Comparison of ENCODE assay signal across 13 cellular contexts in genomic region chr16:8905795-8906591, GRCh38. TPM values are rescaled to one million over a fixed set of nuclear protein-coding genes. Genes with fewer than 3 reads are reported as not detected.
DNase-seq lines count a peak whose midpoint lies in the region; ATAC-seq, FAIRE-seq and TF ChIP-seq lines count a peak whose summit lies in the region.
"Had no signal": no experiment of that assay in that cellular context is flagged by ENCODE, and none has a peak within 500 bp of the region (broad histone marks: within the 10 kb centered on the region; RNA-seq: fewer than 3 reads in every experiment).

No MANE protein-coding gene starts in this region.

- H3K9ac ChIP-seq in GM12878 (ENCODE audit: control insufficient read depth, insufficient read depth, low read length): no peak overlapping the region

- intact Hi-C loops in CD8-positive, alpha-beta T cell (cut with DNase I, micrococcal nuclease): loop anchor here (5.0 to 10.0 kb wide), 2 partner anchors 101 to 229 kb away; no protein-coding TSS in a partner anchor
- intact Hi-C loops in GM12878 (cut with micrococcal nuclease; ENCODE audit: unreplicated experiment): loop anchor here (1.0 kb wide), 2 partner anchors 30 to 102 kb away; no protein-coding TSS in a partner anchor

- DNase-seq in CD8-positive, alpha-beta T cell: no peak
- DNase-seq in H7 (peak; percentile 85), GM12878 (ENCODE audit: low read depth, low spot score) (no peak), memory B cell (ENCODE audit: low spot score in 2 of 2) (no peak), T-helper 2 cell (no peak)
- no peak for DNase-seq in activated naive CD4-positive, alpha-beta T cell treated with anti-CD3 and anti-CD28 coated beads, Interleukin-2, amount 50 U/mL, for 72 hours (ENCODE audit: low spot score in 2 of 2)
- no peak for DNase-seq in effector memory CD8-positive, alpha-beta T cell

- peaks cover 92% of the 10 kb centered on the region for H3K36me3 Mint-ChIP-seq in CD8-positive, alpha-beta T cell
- peaks cover 34% of the 10 kb centered on the region for H3K36me3 Mint-ChIP-seq in memory B cell
- peaks cover 6 to 29% of the 10 kb centered on the region in 2 donors for H3K36me3 Mint-ChIP-seq in activated naive CD4-positive, alpha-beta T cell treated with anti-CD3 and anti-CD28 coated beads, Interleukin-2, amount 50 U/mL, for 72 hours
- peaks cover 93% of the 10 kb centered on the region for H3K36me3 Mint-ChIP-seq in effector memory CD8-positive, alpha-beta T cell (ENCODE audit: insufficient read depth)

- H2AFZ ChIP-seq in GM12878 (ENCODE audit: control insufficient read depth, low read depth, low read length): no peak overlapping the region

- TF ChIP-seq CTCF in CD8-positive, alpha-beta T cell (IDR thresholded peaks at IDR 0.05): no peak
- peak; percentile 8 to 25 (median 9); a peak in 1 of 6 replicates for TF ChIP-seq CTCF in GM12878 (IDR thresholded peaks at IDR 0.05 in 2 of 3, conservative IDR thresholded peaks at IDR 0.05 in 1 of 3; ENCODE audit: control insufficient read depth in 2 of 3, extremely low read depth in 1 of 3, insufficient read depth in 1 of 3, low read depth in 3 of 3, low read length in 3 of 3)

- TF ChIP-seq POLR2A in GM12878 (IDR thresholded peaks at IDR 0.05; ENCODE audit: low read depth, low read length): no peak

- peaks cover 8% of the 10 kb centered on the region for H3K4me1 ChIP-seq in CD8-positive, alpha-beta T cell (ENCODE audit: insufficient read depth, low read length)
- no peaks in the 10 kb centered on the region for H3K4me1 ChIP-seq in GM12878 (ENCODE audit: control insufficient read depth, insufficient read depth, low read length)
- H3K4me1 ChIP-seq: vagina had no signal

- no peak overlapping the region for H3K27ac ChIP-seq in CD8-positive, alpha-beta T cell (ENCODE audit: low read depth, low read length)
- H3K27ac ChIP-seq in GM12878 (ENCODE audit: control insufficient read depth, insufficient read depth): no peak overlapping the region
- H3K27ac ChIP-seq: vagina had no signal

- RAD21 ChIA-PET in GM12878 (lab: Charles Lee; ENCODE audit: unreplicated experiment): no interaction called here

- no peak overlapping the region for H3K27ac Mint-ChIP-seq in CD8-positive, alpha-beta T cell
- no peak overlapping the region for H3K27ac Mint-ChIP-seq in memory B cell
- peak overlapping the region in 1 of 2 donors; percentile 33 for H3K27ac Mint-ChIP-seq in activated naive CD4-positive, alpha-beta T cell treated with anti-CD3 and anti-CD28 coated beads, Interleukin-2, amount 50 U/mL, for 72 hours
- H3K27ac Mint-ChIP-seq in effector memory CD8-positive, alpha-beta T cell: peak overlapping the region in 1 of 2 donors; percentile 20

- H3K9me3 ChIP-seq in CD8-positive, alpha-beta T cell (ENCODE audit: low read length): no peaks in the 10 kb centered on the region
- H3K9me3 ChIP-seq in GM12878 (replicated peaks; ENCODE audit: control insufficient read depth, insufficient read depth, low read length): no peaks in the 10 kb centered on the region
- H3K9me3 ChIP-seq: vagina had no signal

- SMC1A ChIA-PET in GM12878 (lab: Charles Lee; ENCODE audit: uncharacterized antibody, unreplicated experiment): interaction anchor here (1.0 to 1.6 kb wide), 3 partner anchors 14 to 103 kb away, joined by 3 to 5 read pairs (median 3); no protein-coding TSS in a partner anchor

- H3K4me3 Mint-ChIP-seq in CD8-positive, alpha-beta T cell: no peak overlapping the region
- no peak overlapping the region for H3K4me3 Mint-ChIP-seq in memory B cell
- H3K4me3 Mint-ChIP-seq in effector memory CD8-positive, alpha-beta T cell: no peak overlapping the region

- ATAC-seq in CD8-positive, alpha-beta T cell: peak; percentile 31
- ATAC-seq in GM12878 (peak; percentile 52; the same call in 2 of the 3 replicates), memory B cell (ENCODE audit: low read depth) (peak; percentile 32), HG03045 (IDR thresholded peaks at IDR 0.05; ENCODE audit: unreplicated experiment) (no peak)
- ATAC-seq in activated naive CD4-positive, alpha-beta T cell treated with anti-CD3 and anti-CD28 coated beads, Interleukin-2, amount 50 U/mL, for 72 hours: no peak
- no peak for ATAC-seq in effector memory CD8-positive, alpha-beta T cell (replicated peaks)

- H3K9me3 Mint-ChIP-seq in CD8-positive, alpha-beta T cell: no peaks in the 10 kb centered on the region
- H3K9me3 Mint-ChIP-seq in memory B cell: no peaks in the 10 kb centered on the region
- H3K9me3 Mint-ChIP-seq in activated naive CD4-positive, alpha-beta T cell treated with anti-CD3 and anti-CD28 coated beads, Interleukin-2, amount 50 U/mL, for 72 hours: no peaks in the 10 kb centered on the region
- no peaks in the 10 kb centered on the region for H3K9me3 Mint-ChIP-seq in effector memory CD8-positive, alpha-beta T cell

- H3K36me3 ChIP-seq in CD8-positive, alpha-beta T cell (ENCODE audit: insufficient read depth, low read length): peaks cover 72% of the 10 kb centered on the region
- H3K36me3 ChIP-seq in H7 (replicated peaks; ENCODE audit: control insufficient read depth, insufficient read depth, low read length): peaks cover 48% of the 10 kb centered on the region
- H3K36me3 ChIP-seq in GM12878 (ENCODE audit: control insufficient read depth in 2 of 2, insufficient read depth in 2 of 2, low read length in 1 of 2): peaks cover 43 to 66% of the 10 kb centered on the region in 2 experiments

- no peak for TF ChIP-seq RAD21 in GM12878 (IDR thresholded peaks at IDR 0.05; ENCODE audit: insufficient read depth, low read depth, low read length)

- 93% methylated on average over 14 of the region's 14 CpGs for WGBS in GM12878 (ENCODE audit: insufficient coverage, insufficient replicate concordance, low lambda C conversion rate, missing lambda C conversion rate)

- no peak for TF ChIP-seq EP300 in GM12878 (IDR thresholded peaks at IDR 0.05; ENCODE audit: borderline replicate concordance in 1 of 2, control insufficient read depth in 1 of 2, low read depth in 2 of 2, low read length in 2 of 2)

- in situ Hi-C loops in GM12878 (cut with MboI): no loop called here

- FAIRE-seq in GM12878 (lab: Jason Lieb, UNC): no peak

- no peaks in the 10 kb centered on the region; the same call in 1 of the 2 replicates for H3K79me2 ChIP-seq in GM12878 (ENCODE audit: control insufficient read depth, insufficient read depth, low read length)

- H3K4me3 ChIP-seq in CD8-positive, alpha-beta T cell (ENCODE audit: low read depth, low read length): no peak overlapping the region
- H3K4me3 ChIP-seq in H7 (ENCODE audit: insufficient read depth, low read depth, low read length) (no peak overlapping the region), GM12878 (no peak overlapping the region)
- H3K4me3 ChIP-seq: vagina had no signal

- peaks cover 16% of the 10 kb centered on the region for H3K4me1 Mint-ChIP-seq in CD8-positive, alpha-beta T cell (ENCODE audit: low read depth)
- no peaks in the 10 kb centered on the region for H3K4me1 Mint-ChIP-seq in memory B cell
- peaks cover 6 to 16% of the 10 kb centered on the region in 2 donors for H3K4me1 Mint-ChIP-seq in effector memory CD8-positive, alpha-beta T cell (ENCODE audit: low read depth in 2 of 2)

- POLR2A ChIA-PET in CD8-positive, alpha-beta T cell (lab: Charles Lee): no interaction called here
- POLR2A ChIA-PET in GM12878 (lab: Charles Lee): no interaction called here

- H3K27me3 Mint-ChIP-seq in CD8-positive, alpha-beta T cell (ENCODE audit: low read depth): no peaks in the 10 kb centered on the region
- no peaks in the 10 kb centered on the region for H3K27me3 Mint-ChIP-seq in memory B cell
- no peaks in the 10 kb centered on the region for H3K27me3 Mint-ChIP-seq in effector memory CD8-positive, alpha-beta T cell

- no TSS peak for BruUV-seq in GM12878 (replicated peaks; lab: Mats Ljungman, UMichigan)

- CTCF ChIA-PET in CD8-positive, alpha-beta T cell (lab: Charles Lee): interaction anchor here (1.2 to 3.2 kb wide), 3 partner anchors 14 to 103 kb away, joined by 3 to 12 read pairs (median 4); no protein-coding TSS in a partner anchor
- CTCF ChIA-PET in GM12878 (lab: Yijun Ruan, JAX): interaction anchor here (1.0 to 2.5 kb wide), 7 partner anchors 9 to 197 kb away, joined by 3 to 9 read pairs (median 3); no protein-coding TSS in a partner anchor

- H3K27me3 ChIP-seq in CD8-positive, alpha-beta T cell (ENCODE audit: insufficient read depth, low read length): no peaks in the 10 kb centered on the region
- H3K27me3 ChIP-seq in H7 (ENCODE audit: control insufficient read depth, insufficient read depth, low read length): no peaks in the 10 kb centered on the region
- no peaks in the 10 kb centered on the region for H3K27me3 ChIP-seq in GM12878 (replicated peaks in 1 of 2; ENCODE audit: control insufficient read depth in 2 of 2, insufficient read depth in 2 of 2, low read length in 1 of 2)
- H3K27me3 ChIP-seq: vagina had no signal

- H4K20me1 ChIP-seq in GM12878 (ENCODE audit: control insufficient read depth, insufficient read depth): no peaks in the 10 kb centered on the region

- H3K4me2 ChIP-seq in GM12878 (ENCODE audit: control insufficient read depth, insufficient read depth): no peak overlapping the region

RNA-seq across cellular contexts. Expression of gene LITAFD, which starts 23.8 kb away (rescaled TPM):
- total RNA-seq in CD8-positive, alpha-beta T cell: not detected
- not detected in 2 replicates for total RNA-seq in H7 (2014; rRNA removed; shearing (Covaris generic))
- total RNA-seq in GM12878 (2013; cell fraction: nucleolus; rRNA removed): not detected in 2 replicates
- not detected in 2 replicates for total RNA-seq in GM12878 (2014; rRNA removed)
- total RNA-seq in GM12878 (2014; rRNA removed; fragmentation: Illumina TruSeq; extraction: Trizol): not detected in 2 replicates
- not detected in 2 replicates for total RNA-seq in GM12878 (2021)
- polyA plus RNA-seq in GM12878 (2011; ENCODE audit: low read depth): not detected
- polyA plus RNA-seq in GM12878 (2011; rRNA removed): not detected in 2 replicates
- polyA plus RNA-seq in GM12878 (2011; cell fraction: cytosol; rRNA removed): not detected in 2 replicates
- not detected in 2 replicates for polyA plus RNA-seq in GM12878 (2011; cell fraction: nucleus; rRNA removed)
- polyA plus RNA-seq in GM12878 (2012): not detected in 2 replicates
- not detected in 2 replicates for polyA plus RNA-seq in GM12878 (2014; fragmentation: Illumina TruSeq; extraction: Trizol)
- not detected for polyA plus RNA-seq in GM12878 (2014; fragmentation: Nextera tagmentation; extraction: Ambion mirVana)
- polyA plus RNA-seq in GM12878 (2014; rRNA removed): not detected in 2 replicates
- not detected for polyA plus RNA-seq in GM12878 (2016; fragmentation: Nextera tagmentation; extraction: Ambion mirVana)
- polyA minus RNA-seq in GM12878 (2011; rRNA and poly(A)+ RNA removed): not detected in 2 replicates
- not detected in 2 replicates for polyA minus RNA-seq in GM12878 (2011; cell fraction: cytosol; rRNA and poly(A)+ RNA removed)
- polyA minus RNA-seq in GM12878 (2011; cell fraction: nucleus; rRNA and poly(A)+ RNA removed): not detected in 2 replicates
- not detected for total RNA-seq in activated naive CD4-positive, alpha-beta T cell treated with anti-CD3 and anti-CD28 coated beads, Interleukin-2, amount 50 U/mL, for 72 hours
- total RNA-seq: Daoy; endothelial cell of umbilical vein; skeletal muscle tissue; T-helper 1 cell treated with Interleukin-12 subunit alpha and Interleukin-12 subunit beta and Interleukin-4 antibody, amounts not matched to agents 30 ng/mL and 1 ng/mL, for 36 hours; vagina had no signal
- polyA plus RNA-seq: endothelial cell of umbilical vein had no signal

RNA-seq across cellular contexts. Expression of gene CARHSP1, which starts 37.2 kb away (rescaled TPM):
- 10 to 100 TPM; 28.0 to 33.3 TPM for total RNA-seq in CD8-positive, alpha-beta T cell
- 324 and 345 TPM in 2 replicates for total RNA-seq in H7 (2014; rRNA removed; shearing (Covaris generic))
- 27.6 and 29.2 TPM in 2 replicates for total RNA-seq in GM12878 (2013; cell fraction: nucleolus; rRNA removed)
- total RNA-seq in GM12878 (2014; rRNA removed) (92.3 and 109 TPM in 2 replicates), GM12878 (2014; rRNA removed; fragmentation: Illumina TruSeq; extraction: Trizol) (40.5 and 45.0 TPM in 2 replicates), GM12878 (2021) (61.3 and 68.6 TPM in 2 replicates)
- polyA plus RNA-seq in GM12878 (2011; ENCODE audit: low read depth): 45.4 TPM
- polyA plus RNA-seq in GM12878 (2011; rRNA removed) (39.2 and 65.3 TPM in 2 replicates), GM12878 (2014; fragmentation: Illumina TruSeq; extraction: Trizol) (24.7 and 34.1 TPM in 2 replicates), GM12878 (2014; fragmentation: Nextera tagmentation; extraction: Ambion mirVana) (1 to 10 TPM; 5.5 to 8.4 TPM), GM12878 (2014; rRNA removed) (104 and 112 TPM in 2 replicates), GM12878 (2016; fragmentation: Nextera tagmentation; extraction: Ambion mirVana) (10 to 100 TPM; 83.2 to 86.2 TPM)
- polyA plus RNA-seq in GM12878 (2011; cell fraction: cytosol; rRNA removed): 94.4 and 162 TPM in 2 replicates
- polyA plus RNA-seq in GM12878 (2011; cell fraction: nucleus; rRNA removed): 80.8 and 81.4 TPM in 2 replicates
- polyA plus RNA-seq in GM12878 (2012): 61.2 and 68.1 TPM in 2 replicates
- 81.6 and 120 TPM in 2 replicates for polyA minus RNA-seq in GM12878 (2011; rRNA and poly(A)+ RNA removed)
- 39.4 and 40.0 TPM in 2 replicates for polyA minus RNA-seq in GM12878 (2011; cell fraction: cytosol; rRNA and poly(A)+ RNA removed)
- polyA minus RNA-seq in GM12878 (2011; cell fraction: nucleus; rRNA and poly(A)+ RNA removed): 15.8 and 26.4 TPM in 2 replicates
- total RNA-seq in activated naive CD4-positive, alpha-beta T cell treated with anti-CD3 and anti-CD28 coated beads, Interleukin-2, amount 50 U/mL, for 72 hours: 100 to 1,000 TPM in 1 of 2 donors, 10 to 100 TPM in 1; 88.1 to 106 TPM

RNA-seq across cellular contexts. Expression of gene USP7, which starts 57.7 kb away (rescaled TPM):
- total RNA-seq in CD8-positive, alpha-beta T cell: 100 to 1,000 TPM; 301 to 317 TPM
- 63.6 and 80.7 TPM in 2 replicates for total RNA-seq in H7 (2014; rRNA removed; shearing (Covaris generic))
- 276 and 307 TPM in 2 replicates for total RNA-seq in GM12878 (2013; cell fraction: nucleolus; rRNA removed)
- total RNA-seq in GM12878 (2014; rRNA removed) (74.3 and 81.3 TPM in 2 replicates), GM12878 (2014; rRNA removed; fragmentation: Illumina TruSeq; extraction: Trizol) (68.0 and 68.9 TPM in 2 replicates), GM12878 (2021) (133 and 138 TPM in 2 replicates)
- 52.7 TPM for polyA plus RNA-seq in GM12878 (2011; ENCODE audit: low read depth)
- polyA plus RNA-seq in GM12878 (2011; rRNA removed) (86.4 and 100 TPM in 2 replicates), GM12878 (2014; fragmentation: Illumina TruSeq; extraction: Trizol) (107 and 144 TPM in 2 replicates), GM12878 (2014; fragmentation: Nextera tagmentation; extraction: Ambion mirVana) (10 to 100 TPM; 20.8 to 25.0 TPM), GM12878 (2014; rRNA removed) (53.0 and 57.4 TPM in 2 replicates), GM12878 (2016; fragmentation: Nextera tagmentation; extraction: Ambion mirVana) (10 to 100 TPM; 16.2 to 18.6 TPM)
- polyA plus RNA-seq in GM12878 (2011; cell fraction: cytosol; rRNA removed): 24.9 and 31.7 TPM in 2 replicates
- polyA plus RNA-seq in GM12878 (2011; cell fraction: nucleus; rRNA removed): 137 and 156 TPM in 2 replicates
- polyA plus RNA-seq in GM12878 (2012): 86.1 and 88.3 TPM in 2 replicates
- 132 and 155 TPM in 2 replicates for polyA minus RNA-seq in GM12878 (2011; rRNA and poly(A)+ RNA removed)
- 44.8 and 51.1 TPM in 2 replicates for polyA minus RNA-seq in GM12878 (2011; cell fraction: cytosol; rRNA and poly(A)+ RNA removed)
- 130 and 190 TPM in 2 replicates for polyA minus RNA-seq in GM12878 (2011; cell fraction: nucleus; rRNA and poly(A)+ RNA removed)
- 100 to 1,000 TPM; 154 to 171 TPM for total RNA-seq in activated naive CD4-positive, alpha-beta T cell treated with anti-CD3 and anti-CD28 coated beads, Interleukin-2, amount 50 U/mL, for 72 hours

Comparison
In these comparisons a context has a peak if more than half of its experiments do, and no peak if none do; other contexts are left out.
1. ATAC-seq: peak in CD8-positive, alpha-beta T cell (single experiment), GM12878 (single experiment) and memory B cell (single experiment); none in HG03045 (single experiment), activated naive CD4-positive, alpha-beta T cell treated with anti-CD3 and anti-CD28 coated beads, Interleukin-2, amount 50 U/mL, for 72 hours (0 of 2) and effector memory CD8-positive, alpha-beta T cell (single experiment).